29 cellular contexts compared by ENCODE assay signal in genomic region chr18:45976581-45977373, GRCh38. TPM values are rescaled to one million over a fixed set of nuclear protein-coding genes. Genes with fewer than 3 reads are reported as not detected.
DNase-seq lines count a peak whose midpoint lies in the region; ATAC-seq and TF ChIP-seq lines count a peak whose summit lies in the region.
"Had no signal": no experiment of that assay in that cellular context is flagged by ENCODE, and none has a peak within 500 bp of the region (broad histone marks: within the 10 kb centered on the region; RNA-seq: fewer than 3 reads in every experiment).

No MANE protein-coding gene starts in this region.

- H3F3A ChIP-seq in GM23248 (ENCODE audit: insufficient read depth), result no peaks in the 10 kb centered on the region

- no peak for TF ChIP-seq POLR2A in suprapubic skin (IDR thresholded peaks at IDR 0.05)

- no peak overlapping the region for H3K4me2 ChIP-seq in GM23248 (ENCODE audit: unreplicated experiment)

- no peak for ATAC-seq in GM19452 (IDR thresholded peaks at IDR 0.05; ENCODE audit: unreplicated experiment)
- ATAC-seq: left colon, Panc1, T-helper 17 cell had no signal

- H3K4me1 ChIP-seq in GM23248 (ENCODE audit: insufficient read depth) (peaks cover 14% of the 10 kb centered on the region; the same call in 1 of the 2 replicates), suprapubic skin (no peaks in the 10 kb centered on the region)

- TF ChIP-seq EP300 in suprapubic skin (IDR thresholded peaks at IDR 0.05), result no peak

- 70 to 77% methylated on average over 6 of the region's 6 CpGs for WGBS in GM23248 (ENCODE audit: low coverage in 1 of 2, low lambda C conversion rate in 2 of 2, missing lambda C conversion rate in 2 of 2), 2 experiments
- 75% methylated on average over 6 of the region's 6 CpGs for WGBS in suprapubic skin

- in situ Hi-C loops in GM23248 (cut with MboI), result no loop called here
- in situ Hi-C loops in astrocyte of the cerebellum (cut with HindIII; ENCODE audit: low sequenced_read_pairs), result no loop called here

- no peak overlapping the region for H2AFZ ChIP-seq in GM23248

- H4K20me1 ChIP-seq in GM23248 (ENCODE audit: insufficient read depth), result no peaks in the 10 kb centered on the region
- H4K20me1 ChIP-seq: BLaER1 treated with 17β-estradiol and CSF1 and Interleukin-3, amounts not matched to agents 10 nM and 100 nM had no signal

- DNase-seq in AG20443 (ENCODE audit: low spot score) (peak; percentile 26), GM23248 (peak; percentile 52), astrocyte of the cerebellum (ENCODE audit: low read depth) (peak; percentile 46), fibroblast of mammary gland (ENCODE audit: low read depth) (peak; percentile 46), COLO668 (lab: John Stamatoyannopoulos, UW; ENCODE audit: unreplicated experiment) (no peak), GOT3 (lab: John Stamatoyannopoulos, UW) (no peak), suprapubic skin (ENCODE audit: low spot score in 2 of 2) (no peak)
- DNase-seq: activated CD4-positive, alpha-beta memory T cell treated with anti-CD3 and anti-CD28 coated beads, Interleukin-2, amount 10 ng/mL, durations not matched to agents 7 days and 5 days; activated effector memory CD4-positive, alpha-beta T cell treated with anti-CD3 and anti-CD28 coated beads, Interleukin-2, amount 50 U/mL, for 16 hours; cerebellar nuclear complex; dorsolateral prefrontal cortex; H7; immature natural killer cell; Karpas-422; left colon; NCI-H146; NCI-H2107; NCI-H345; NCI-H69; nephron progenitor cell; ovary; SHP77; stimulated activated CD4-positive, alpha-beta T cell treated with anti-CD3 and anti-CD28 coated beads, Interleukin-15, amount 100 ng/mL, for 24 hours; stimulated activated CD4-positive, alpha-beta T cell treated with anti-CD3 and anti-CD28 coated beads, Interleukin-4, amount 100 ng/mL, for 4 hours; T-helper 17 cell; upper lobe of left lung had no signal

- TF ChIP-seq CTCF in astrocyte of the cerebellum (IDR thresholded peaks at IDR 0.05; ENCODE audit: low read depth, low read length, missing control alignments) (no peak), fibroblast of mammary gland (conservative IDR thresholded peaks at IDR 0.05; ENCODE audit: control insufficient read depth, insufficient read depth, low read depth, low read length) (no peak), suprapubic skin (IDR thresholded peaks at IDR 0.05) (no peak)

- no peaks in the 10 kb centered on the region for H3K36me3 ChIP-seq in GM23248 (ENCODE audit: low read depth)
- no peaks in the 10 kb centered on the region for H3K36me3 ChIP-seq in suprapubic skin
- H3K36me3 ChIP-seq: BLaER1 treated with 17β-estradiol and CSF1 and Interleukin-3, amounts not matched to agents 10 nM and 100 nM; ovary; upper lobe of left lung had no signal

- H3K4me3 ChIP-seq in GM23248 (no peak overlapping the region), astrocyte of the cerebellum (ENCODE audit: low read depth, low read length) (no peak overlapping the region), fibroblast of mammary gland (ENCODE audit: control insufficient read depth, low read depth, low read length) (no peak overlapping the region), suprapubic skin (no peak overlapping the region)
- H3K4me3 ChIP-seq: BLaER1 treated with 17β-estradiol and CSF1 and Interleukin-3, amounts not matched to agents 10 nM and 100 nM; dorsolateral prefrontal cortex; ovary; upper lobe of left lung had no signal

- H3K9me2 ChIP-seq in GM23248 (ENCODE audit: insufficient read depth), result no peaks in the 10 kb centered on the region

- H3K27ac ChIP-seq in GM23248 (no peak overlapping the region), suprapubic skin (no peak overlapping the region)
- H3K27ac ChIP-seq: BLaER1 treated with 17β-estradiol and CSF1 and Interleukin-3, amounts not matched to agents 10 nM and 100 nM; dorsolateral prefrontal cortex; ovary had no signal

- no peaks in the 10 kb centered on the region for H3K27me3 ChIP-seq in GM23248 (replicated peaks; ENCODE audit: insufficient read depth)
- H3K27me3 ChIP-seq in suprapubic skin, result no peaks in the 10 kb centered on the region
- H3K27me3 ChIP-seq: BLaER1 treated with 17β-estradiol and CSF1 and Interleukin-3, amounts not matched to agents 10 nM and 100 nM; dorsolateral prefrontal cortex; ovary; upper lobe of left lung had no signal

- no peak overlapping the region for H3K9ac ChIP-seq in GM23248
- H3K9ac ChIP-seq: BLaER1 treated with 17β-estradiol and CSF1 and Interleukin-3, amounts not matched to agents 10 nM and 100 nM had no signal

- no peaks in the 10 kb centered on the region for H3K79me2 ChIP-seq in GM23248 (ENCODE audit: insufficient read depth)

- H3K9me3 ChIP-seq in GM23248 (ENCODE audit: low read depth), result no peaks in the 10 kb centered on the region
- H3K9me3 ChIP-seq in suprapubic skin, result no peaks in the 10 kb centered on the region
- H3K9me3 ChIP-seq: BLaER1 treated with 17β-estradiol and CSF1 and Interleukin-3, amounts not matched to agents 10 nM and 100 nM; ovary; upper lobe of left lung had no signal

RNA-seq across cellular contexts. Expression of gene EPG5, which starts 9.6 kb away (rescaled TPM):
- total RNA-seq in GM23248 (2014; rRNA removed; shearing (Covaris generic)), result 77.7 and 77.9 TPM in 2 replicates
- 22.0 and 22.6 TPM in 2 replicates for polyA plus RNA-seq in GM23248 (2016; fragmentation: Nextera tagmentation; extraction: Ambion mirVana)
- 100 to 1,000 TPM in 1 of 4 donors, 10 to 100 TPM in 3; 31.5 to 107 (median 53.5) TPM for total RNA-seq in suprapubic skin

Comparison
In these comparisons a context has a peak if more than half of its experiments do, and no peak if none do; other contexts are left out.
1. DNase-seq: peak in AG20443 (single experiment), GM23248 (single experiment), astrocyte of the cerebellum (single experiment) and fibroblast of mammary gland (single experiment); none in COLO668 (single experiment), GOT3 (single experiment) and suprapubic skin (0 of 2).